ENCODE assay signal across 16 cellular contexts in genomic region chr6:169340395-169340794, GRCh38.
A peak's percentile ranks its signal among the peaks of the same experiment; 100 is the strongest.
DNase-seq lines count a peak whose midpoint lies in the region; ATAC-seq, FAIRE-seq and TF ChIP-seq lines count a peak whose summit lies in the region.
"Had no signal": no experiment of that assay in that cellular context is flagged by ENCODE, and none has a peak within 500 bp of the region (broad histone marks: within the 10 kb centered on the region; RNA-seq: fewer than 3 reads in every experiment).

No MANE protein-coding gene starts in this region.

- H3K9me3 ChIP-seq in PC-3 (ENCODE audit: low read length) (no peaks in the 10 kb centered on the region), small intestine (ENCODE audit: control insufficient read depth, low read depth) (no peaks in the 10 kb centered on the region)

- FAIRE-seq in small intestine (lab: Jason Lieb, UNC) = no peak

- DNase-seq in ELR (ENCODE audit: low read depth) (peak; percentile 43), PC-3 (peak; percentile 69), cerebellum (ENCODE audit: low spot score) (peak; percentile 33), small intestine (peak; percentile 78), brain microvascular endothelial cell (no peak), cerebellar nuclear complex (lab: John Stamatoyannopoulos, UW) (no peak)
- DNase-seq in activated T-cell treated with anti-CD3 and anti-CD28 coated beads, Interleukin-2, amount 50 U/mL, for 72 hours = no peak
- no peak for DNase-seq in activated CD4-positive, alpha-beta T cell treated with anti-CD3 and anti-CD28 coated beads for 36 hours
- DNase-seq: activated CD4-positive, alpha-beta T cell treated with anti-CD3 and anti-CD28 coated beads, Interleukin-2, amount 50 U/mL, for 4 hours; CD4-positive, alpha-beta T cell; effector CD8-positive, alpha-beta T cell; KBM-7; naive B cell; NCI-H1930 had no signal

- no peaks in the 10 kb centered on the region for H4K20me1 ChIP-seq in PC-3 (ENCODE audit: low read length)

- H3K4me3 ChIP-seq in PC-3 (ENCODE audit: low read length) = no peak overlapping the region
- no peak overlapping the region for H3K4me3 ChIP-seq in small intestine (ENCODE audit: low read depth in 1 of 2, low read length in 2 of 2)
- no peak overlapping the region for H3K4me3 ChIP-seq in brain microvascular endothelial cell (ENCODE audit: low read depth, low read length)

- peaks cover 3% of the 10 kb centered on the region for H3F3A ChIP-seq in PC-3 (ENCODE audit: low read length, unreplicated experiment)

- no peak overlapping the region for H3K27ac Mint-ChIP-seq in activated T-cell treated with anti-CD3 and anti-CD28 coated beads, Interleukin-2, amount 50 U/mL, for 72 hours
- H3K27ac Mint-ChIP-seq in activated CD4-positive, alpha-beta T cell treated with anti-CD3 and anti-CD28 coated beads for 36 hours = no peak overlapping the region
- H3K27ac Mint-ChIP-seq: activated T-helper 2 cell treated with anti-CD3 and anti-CD28 coated beads, Interferon-gamma antibody, Interleukin-2, Interleukin-4, amounts not matched to agents 10 μg/mL and 5 μg/mL and 100 μg/mL, durations not matched to agents 14 hours and 24 hours and 36 hours; CD4-positive, alpha-beta T cell; stimulated activated naive CD8-positive, alpha-beta T cell treated with anti-CD3 and anti-CD28 coated beads, Interleukin-15, Interleukin-2, amounts not matched to agents 100 ng/mL and 50 ng/mL, for 24 hours had no signal

- H3K9me2 ChIP-seq in PC-3 (replicated peaks; ENCODE audit: low read length) = no peaks in the 10 kb centered on the region

- H3K4me1 Mint-ChIP-seq in activated T-cell treated with anti-CD3 and anti-CD28 coated beads, Interleukin-2, amount 50 U/mL, for 72 hours (ENCODE audit: low read depth) = no peaks in the 10 kb centered on the region
- no peaks in the 10 kb centered on the region for H3K4me1 Mint-ChIP-seq in activated CD4-positive, alpha-beta T cell treated with anti-CD3 and anti-CD28 coated beads for 36 hours
- H3K4me1 Mint-ChIP-seq: naive B cell had no signal

- intact Hi-C loops in PC-3 (cut with micrococcal nuclease) = no loop called here
- intact Hi-C loops in activated CD4-positive, alpha-beta T cell treated with anti-CD3 and anti-CD28 coated beads for 36 hours (cut with DNase I, micrococcal nuclease) = no loop called here

- POLR2A ChIA-PET in PC-3 (lab: Charles Lee; ENCODE audit: unreplicated experiment) = no interaction called here
- POLR2A ChIA-PET in activated CD4-positive, alpha-beta T cell treated with anti-CD3 and anti-CD28 coated beads for 36 hours (lab: Charles Lee) = no interaction called here

- in situ Hi-C loops in brain microvascular endothelial cell (cut with HindIII; ENCODE audit: low pct_ligation_motif_present, low sequenced_read_pairs) = no loop called here

- peak overlapping the region; percentile 36 for H2AFZ ChIP-seq in PC-3 (ENCODE audit: low read length)

- no peak overlapping the region for H3K4me3 Mint-ChIP-seq in activated T-cell treated with anti-CD3 and anti-CD28 coated beads, Interleukin-2, amount 50 U/mL, for 72 hours
- H3K4me3 Mint-ChIP-seq in activated CD4-positive, alpha-beta T cell treated with anti-CD3 and anti-CD28 coated beads for 36 hours = no peak overlapping the region
- H3K4me3 Mint-ChIP-seq: CD4-positive, alpha-beta T cell; naive B cell; stimulated activated naive CD8-positive, alpha-beta T cell treated with anti-CD3 and anti-CD28 coated beads, Interleukin-15, Interleukin-2, amounts not matched to agents 100 ng/mL and 50 ng/mL, for 24 hours had no signal

- H3K27me3 Mint-ChIP-seq in activated T-cell treated with anti-CD3 and anti-CD28 coated beads, Interleukin-2, amount 50 U/mL, for 72 hours (ENCODE audit: low read depth) = peaks cover 12% of the 10 kb centered on the region
- H3K27me3 Mint-ChIP-seq in activated CD4-positive, alpha-beta T cell treated with anti-CD3 and anti-CD28 coated beads for 36 hours = peaks cover 3% of the 10 kb centered on the region

- H3K36me3 ChIP-seq in PC-3 (ENCODE audit: low read depth, low read length) = no peaks in the 10 kb centered on the region
- H3K36me3 ChIP-seq in small intestine (ENCODE audit: control insufficient read depth in 2 of 2, insufficient read depth in 2 of 2, low read length in 2 of 2) = no peaks in the 10 kb centered on the region
- no peaks in the 10 kb centered on the region for H3K36me3 ChIP-seq in brain microvascular endothelial cell (replicated peaks)

- TF ChIP-seq CTCF in PC-3 (conservative IDR thresholded peaks at IDR 0.05; ENCODE audit: low read depth, low read length) (no peak), brain microvascular endothelial cell (IDR thresholded peaks at IDR 0.05; ENCODE audit: low read depth, low read length, missing control alignments) (no peak)

- CTCF ChIA-PET in PC-3 (lab: Charles Lee) = no interaction called here
- CTCF ChIA-PET in activated CD4-positive, alpha-beta T cell treated with anti-CD3 and anti-CD28 coated beads for 36 hours (lab: Charles Lee) = no interaction called here

- no peaks in the 10 kb centered on the region for H3K79me2 ChIP-seq in PC-3 (ENCODE audit: low read length)

- peak overlapping the region; percentile 41; the same call in 1 of the 2 replicates for H3K9ac ChIP-seq in PC-3 (ENCODE audit: low read length)

- BruUV-seq in PC-3 (replicated peaks; lab: Mats Ljungman, UMichigan) = no TSS peak

- H3K36me3 Mint-ChIP-seq in activated T-cell treated with anti-CD3 and anti-CD28 coated beads, Interleukin-2, amount 50 U/mL, for 72 hours (ENCODE audit: insufficient read depth in 2 of 2) = no peaks in the 10 kb centered on the region
- H3K36me3 Mint-ChIP-seq in activated CD4-positive, alpha-beta T cell treated with anti-CD3 and anti-CD28 coated beads for 36 hours (ENCODE audit: low read depth) = no peaks in the 10 kb centered on the region
- H3K36me3 Mint-ChIP-seq: naive B cell had no signal

- H3K27me3 ChIP-seq in PC-3 (ENCODE audit: low read length) (no peaks in the 10 kb centered on the region), small intestine (ENCODE audit: control insufficient read depth in 2 of 2, insufficient read depth in 2 of 2, low read length in 2 of 2) (no peaks in the 10 kb centered on the region), brain microvascular endothelial cell (replicated peaks) (no peaks in the 10 kb centered on the region)

- H3K4me1 ChIP-seq in PC-3 (ENCODE audit: insufficient read depth, low read length) (peaks cover 25% of the 10 kb centered on the region), small intestine (ENCODE audit: control insufficient read depth in 2 of 2, insufficient read depth in 1 of 2, low read depth in 1 of 2, low read length in 1 of 2) (no peaks in the 10 kb centered on the region)

- ATAC-seq in PC-3 = peak; percentile 73
- no peak for ATAC-seq in activated T-cell treated with anti-CD3 and anti-CD28 coated beads, Interleukin-2, amount 50 U/mL, for 72 hours (replicated peaks in 1 of 2)
- ATAC-seq in activated CD4-positive, alpha-beta T cell treated with anti-CD3 and anti-CD28 coated beads for 36 hours = no peak

- 17 to 67% (median 46%) methylated on average over 20 of the region's 20 CpGs for WGBS in small intestine, 3 donors

- no peaks in the 10 kb centered on the region for H3K9me3 Mint-ChIP-seq in activated T-cell treated with anti-CD3 and anti-CD28 coated beads, Interleukin-2, amount 50 U/mL, for 72 hours
- no peaks in the 10 kb centered on the region for H3K9me3 Mint-ChIP-seq in activated CD4-positive, alpha-beta T cell treated with anti-CD3 and anti-CD28 coated beads for 36 hours (ENCODE audit: low read depth)
- H3K9me3 Mint-ChIP-seq: activated T-helper 2 cell treated with anti-CD3 and anti-CD28 coated beads, Interferon-gamma antibody, Interleukin-2, Interleukin-4, amounts not matched to agents 10 μg/mL and 5 μg/mL and 100 μg/mL, durations not matched to agents 14 hours and 24 hours and 36 hours; CD4-positive, alpha-beta T cell; stimulated activated naive CD8-positive, alpha-beta T cell treated with anti-CD3 and anti-CD28 coated beads, Interleukin-15, Interleukin-2, amounts not matched to agents 100 ng/mL and 50 ng/mL, for 24 hours had no signal

- H3K4me2 ChIP-seq in PC-3 (ENCODE audit: low read length) = peak overlapping the region; percentile 35; the same call in 1 of the 2 replicates

- H3K27ac ChIP-seq in PC-3 (ENCODE audit: low read length) = peak overlapping the region; percentile 48
- H3K27ac ChIP-seq in small intestine (ENCODE audit: low read depth in 1 of 2, low read length in 1 of 2) = peak overlapping the region; percentile 59 to 68
- H3K27ac ChIP-seq in brain microvascular endothelial cell = no peak overlapping the region

Comparison
In these comparisons a context has a peak if more than half of its experiments do, and no peak if none do; other contexts are left out.
1. DNase-seq: peak in ELR (single experiment), PC-3 (single experiment), cerebellum (single experiment) and small intestine (single experiment); none in activated T-cell treated with anti-CD3 and anti-CD28 coated beads, Interleukin-2, amount 50 U/mL, for 72 hours (0 of 2), brain microvascular endothelial cell (single experiment), cerebellar nuclear complex (0 of 2) and activated CD4-positive, alpha-beta T cell treated with anti-CD3 and anti-CD28 coated beads for 36 hours (single experiment).